In genomic region chr1:40844079-40844478, GRCh38 we compare ENCODE assay signal across 22 cellular contexts. TPM values are rescaled to one million over a fixed set of nuclear protein-coding genes. Genes with fewer than 3 reads are reported as not detected.
A peak's percentile ranks its signal among the peaks of the same experiment; 100 is the strongest.
DNase-seq lines count a peak whose midpoint lies in the region; TF ChIP-seq lines count a peak whose summit lies in the region.
"Had no signal": no experiment of that assay in that cellular context is flagged by ENCODE, and none has a peak within 500 bp of the region (broad histone marks: within the 10 kb centered on the region; RNA-seq: fewer than 3 reads in every experiment).

No MANE protein-coding gene starts in this region.

- TF ChIP-seq CTCF in KMS-11 (conservative IDR thresholded peaks at IDR 0.05; ENCODE audit: low read depth, low read length) (no peak), endodermal cell (conservative IDR thresholded peaks at IDR 0.05) (no peak), GM10266 (IDR thresholded peaks at IDR 0.05; ENCODE audit: control insufficient read depth, insufficient read depth, low read depth, missing control alignments) (no peak)

- no peaks in the 10 kb centered on the region for H3K36me3 ChIP-seq in KMS-11 (ENCODE audit: insufficient read depth)
- H3K36me3 ChIP-seq in endodermal cell (ENCODE audit: control insufficient read depth, insufficient read depth, low read length): no peaks in the 10 kb centered on the region
- H3K36me3 ChIP-seq: neutrophil had no signal

- H3K27me3 ChIP-seq in KMS-11 (ENCODE audit: insufficient read depth, low read depth) (no peaks in the 10 kb centered on the region), endodermal cell (ENCODE audit: control insufficient read depth, insufficient read depth, low read length, poor library complexity, severe bottlenecking) (no peaks in the 10 kb centered on the region)
- H3K27me3 ChIP-seq: esophagus muscularis mucosa, tibial artery had no signal

- H3K27me3 Mint-ChIP-seq in endodermal cell (ENCODE audit: insufficient read depth): peaks cover 5% of the 10 kb centered on the region

- DNase-seq in NCI-H748 (lab: John Stamatoyannopoulos, UW; ENCODE audit: unreplicated experiment) (peak; percentile 68), NCI-H748 treated with DMSO at 0.1 percent for 48 hours (lab: John Stamatoyannopoulos, UW) (no peak), NCI-H2171 (lab: John Stamatoyannopoulos, UW) (peak; percentile 34), left kidney (ENCODE audit: low read depth, low spot score) (peak; percentile 32), endodermal cell (no peak), hypothalamus (lab: John Stamatoyannopoulos, UW) (no peak), GM10266 (ENCODE audit: extremely low spot score) (no peak)
- DNase-seq: activated CD4-positive, alpha-beta T cell treated with anti-CD3 and anti-CD28 coated beads, Interleukin-2, amount 50 U/mL, for 4 hours; activated T-cell treated with anti-CD3 and anti-CD28 coated beads, Interleukin-2, amount 50 U/mL, for 48 hours; central memory CD4-positive, alpha-beta T cell; foreskin fibroblast; kidney; NCI-H1105; NCI-H2029 treated with DMSO at 0.1 percent for 48 hours; NCI-H510A; right cardiac atrium; tibial artery had no signal

- H3K9ac ChIP-seq in KMS-11: no peak overlapping the region
- H3K9ac ChIP-seq in endodermal cell (ENCODE audit: extremely low read depth, low read length, poor library complexity, severe bottlenecking): no peak overlapping the region

- H3K9me3 ChIP-seq in endodermal cell (ENCODE audit: control insufficient read depth, low read length): peaks cover 7% of the 10 kb centered on the region
- H3K9me3 ChIP-seq: neutrophil had no signal

- H3K4me1 Mint-ChIP-seq in endodermal cell: peaks cover 13% of the 10 kb centered on the region

- H3K36me3 Mint-ChIP-seq in endodermal cell (ENCODE audit: low read depth): no peaks in the 10 kb centered on the region

- H3K9me3 Mint-ChIP-seq in endodermal cell: peaks cover 8% of the 10 kb centered on the region

- H3K4me2 ChIP-seq in KMS-11: no peak overlapping the region; the same call in 1 of the 2 replicates

- H4K20me1 ChIP-seq in KMS-11 (ENCODE audit: insufficient read depth): no peaks in the 10 kb centered on the region

- H3K4me3 Mint-ChIP-seq in endodermal cell: no peak overlapping the region
- H3K4me3 Mint-ChIP-seq: IgD-negative memory B cell; T-helper 1 cell treated with Interleukin-12 subunit alpha and Interleukin-12 subunit beta and Interleukin-4 antibody, amounts not matched to agents 30 μg/mL and 1 μg/mL, for 36 hours had no signal

- no peak overlapping the region for H3K27ac Mint-ChIP-seq in endodermal cell

- no peaks in the 10 kb centered on the region for H3K79me2 ChIP-seq in KMS-11 (ENCODE audit: insufficient read depth, low read depth)

- H3K4me3 ChIP-seq in KMS-11 (IDR thresholded peaks at IDR 0.05; ENCODE audit: insufficient read depth, low read depth, low read length): no peak overlapping the region
- H3K4me3 ChIP-seq in endodermal cell (ENCODE audit: low read length): no peak overlapping the region
- H3K4me3 ChIP-seq: esophagus muscularis mucosa, tibial artery had no signal

- WGBS in endodermal cell (ENCODE audit: insufficient coverage in 1 of 2, insufficient read length in 1 of 2), 2 experiments: 89 to 90% methylated on average over 3 to 5 of the region's 5 CpGs

- H3K4me1 ChIP-seq in KMS-11 (ENCODE audit: low read depth, poor library complexity, severe bottlenecking) (peaks cover 17% of the 10 kb centered on the region), endodermal cell (ENCODE audit: control insufficient read depth, insufficient read depth, low read length) (peaks cover 3% of the 10 kb centered on the region)
- H3K4me1 ChIP-seq: tibial artery had no signal

- peak overlapping the region; percentile 41; the same call in 1 of the 2 replicates for H3K27ac ChIP-seq in KMS-11
- no peak overlapping the region for H3K27ac ChIP-seq in endodermal cell (ENCODE audit: low read depth, low read length)
- H3K27ac ChIP-seq: neutrophil, tibial artery had no signal

- no peak overlapping the region for H2AFZ ChIP-seq in KMS-11 (ENCODE audit: low read depth)

RNA-seq across cellular contexts. Expression of gene CITED4, which starts 18.1 kb away (rescaled TPM):
- 1 to 10 TPM; 9.0 to 9.5 TPM for total RNA-seq in endodermal cell
- polyA plus RNA-seq in endodermal cell (2013, experiment 1 of 2): 7.2 TPM
- 5.6 TPM for polyA plus RNA-seq in endodermal cell (2013, experiment 2 of 2)

Comparison
In these comparisons a context has a peak if more than half of its experiments do, and no peak if none do; other contexts are left out.
1. DNase-seq: peak in NCI-H748 (single experiment), NCI-H2171 (single experiment) and left kidney (single experiment); none in NCI-H748 treated with DMSO at 0.1 percent for 48 hours (single experiment), endodermal cell (single experiment), hypothalamus (0 of 51) and GM10266 (single experiment).